In genomic region chr2:14634885-14635871, GRCh38 we compare ENCODE assay signal across 9 cellular contexts. TPM values are rescaled to one million over a fixed set of nuclear protein-coding genes. Genes with fewer than 3 reads are reported as not detected.
DNase-seq lines count a peak whose midpoint lies in the region; ATAC-seq, FAIRE-seq and TF ChIP-seq lines count a peak whose summit lies in the region.
"Had no signal": no experiment of that assay in that cellular context is flagged by ENCODE, and none has a peak within 500 bp of the region (broad histone marks: within the 10 kb centered on the region; RNA-seq: fewer than 3 reads in every experiment).

No MANE protein-coding gene starts in this region.

- CTCF ChIA-PET in activated CD4-positive, alpha-beta T cell treated with anti-CD3 and anti-CD28 coated beads for 36 hours (lab: Charles Lee), result interaction anchor here (0.7 kb wide), 1 partner anchor 779 kb away, joined by 3 read pairs; no protein-coding TSS in a partner anchor

- peak in 45 of 56 donors; percentile 16 to 58 (median 35) for TF ChIP-seq CTCF in dorsolateral prefrontal cortex (IDR thresholded peaks at IDR 0.05 in 54 of 56, conservative IDR thresholded peaks at IDR 0.05 in 2 of 56; ENCODE audit: low read depth in 1 of 56, partially characterized antibody in 56 of 56)
- no peak for TF ChIP-seq CTCF in liver (IDR thresholded peaks at IDR 0.05; ENCODE audit: low read depth, low read length, missing input control)

- FAIRE-seq in GM12891 (lab: Jason Lieb, UNC), result no peak

- H3K27me3 ChIP-seq in dorsolateral prefrontal cortex, result peaks cover 0 to 10% (median 0%) of the 10 kb centered on the region in 45 donors
- peaks cover 0 to 7% (median 3%) of the 10 kb centered on the region in 4 donors for H3K27me3 ChIP-seq in liver (ENCODE audit: control insufficient read depth in 4 of 4, insufficient read depth in 4 of 4, low read length in 3 of 4)

- TF ChIP-seq RAD21 in liver (IDR thresholded peaks at IDR 0.05), result peak; percentile 5 to 32

- ATAC-seq in activated CD4-positive, alpha-beta T cell treated with anti-CD3 and anti-CD28 coated beads for 36 hours, result no peak
- ATAC-seq in GM19397 (IDR thresholded peaks at IDR 0.05; ENCODE audit: unreplicated experiment), result no peak

- H3K27ac Mint-ChIP-seq in activated CD4-positive, alpha-beta T cell treated with anti-CD3 and anti-CD28 coated beads for 36 hours, result no peak overlapping the region
- H3K27ac Mint-ChIP-seq: CD4-positive, CD25-positive, alpha-beta regulatory T cell had no signal

- no peaks in the 10 kb centered on the region for H3K9me3 Mint-ChIP-seq in activated CD4-positive, alpha-beta T cell treated with anti-CD3 and anti-CD28 coated beads for 36 hours (ENCODE audit: low read depth)

- H3K27me3 Mint-ChIP-seq in activated CD4-positive, alpha-beta T cell treated with anti-CD3 and anti-CD28 coated beads for 36 hours, result peaks cover 39% of the 10 kb centered on the region

- intact Hi-C loops in activated CD4-positive, alpha-beta T cell treated with anti-CD3 and anti-CD28 coated beads for 36 hours (cut with DNase I, micrococcal nuclease), result no loop called here
- intact Hi-C loops in dorsolateral prefrontal cortex (cut with DNase I), result loop anchor here (5.0 to 10.0 kb wide), 6 partner anchors 208 to 1440 kb away; partner anchors contain the start of gene NBAS (in 1 of the 2)

- H3K4me3 ChIP-seq in dorsolateral prefrontal cortex, result peak overlapping the region; percentile 44 to 83 (median 68)
- peak overlapping the region; percentile 38 to 65 (median 64) for H3K4me3 ChIP-seq in liver (ENCODE audit: low read depth in 1 of 3, low read length in 3 of 3)

- H3K4me1 ChIP-seq in liver (ENCODE audit: control insufficient read depth in 4 of 4, insufficient read depth in 4 of 4, low read length in 3 of 4), result peaks cover 12 to 37% (median 30%) of the 10 kb centered on the region in 4 donors

- no peaks in the 10 kb centered on the region for H3K9me3 ChIP-seq in liver (ENCODE audit: control insufficient read depth in 4 of 4, low read length in 3 of 4)

- H3K27ac ChIP-seq in dorsolateral prefrontal cortex, result peak overlapping the region in 58 of 59 donors; percentile 6 to 92 (median 84)
- H3K27ac ChIP-seq in liver (ENCODE audit: low read depth in 1 of 2, low read length in 2 of 2), result peak overlapping the region; percentile 48 to 61
- peak overlapping the region; percentile 83 for H3K27ac ChIP-seq in temporal lobe (ENCODE audit: low read depth, low read length)

- WGBS in liver, result 3% methylated on average over 68 of the region's 68 CpGs

- H3K36me3 Mint-ChIP-seq in activated CD4-positive, alpha-beta T cell treated with anti-CD3 and anti-CD28 coated beads for 36 hours (ENCODE audit: low read depth), result no peaks in the 10 kb centered on the region
- H3K36me3 Mint-ChIP-seq: CD4-positive, CD25-positive, alpha-beta regulatory T cell had no signal

- POLR2A ChIA-PET in activated CD4-positive, alpha-beta T cell treated with anti-CD3 and anti-CD28 coated beads for 36 hours (lab: Charles Lee), result no interaction called here

- DNase-seq in activated CD4-positive, alpha-beta T cell treated with anti-CD3 and anti-CD28 coated beads for 36 hours, result peak; percentile 11
- no peak for DNase-seq in activated CD4-positive, alpha-beta T cell treated with anti-CD3 and anti-CD28 coated beads, Interleukin-2, amount 50 U/mL, for 1 hour
- DNase-seq in NCI-H526 (lab: John Stamatoyannopoulos, UW), result peak; percentile 78 to 87
- DNase-seq in dorsolateral prefrontal cortex, result peak; percentile 36 to 90 (median 76)
- no peak for DNase-seq in GM12891 (ENCODE audit: insufficient read length, low spot score)

- TF ChIP-seq POLR2A in GM12891 (IDR thresholded peaks at IDR 0.05; ENCODE audit: low read depth, low read length), result no peak

- H3K4me1 Mint-ChIP-seq in activated CD4-positive, alpha-beta T cell treated with anti-CD3 and anti-CD28 coated beads for 36 hours, result peaks cover 5% of the 10 kb centered on the region
- H3K4me1 Mint-ChIP-seq: CD4-positive, CD25-positive, alpha-beta regulatory T cell had no signal

- no peak overlapping the region for H3K9ac ChIP-seq in liver (ENCODE audit: low read depth in 1 of 2, low read length in 2 of 2)

- H3K36me3 ChIP-seq in liver (ENCODE audit: control insufficient read depth in 4 of 4, insufficient read depth in 3 of 4, low read depth in 1 of 4, low read length in 3 of 4), result no peaks in the 10 kb centered on the region

- H3K4me3 Mint-ChIP-seq in activated CD4-positive, alpha-beta T cell treated with anti-CD3 and anti-CD28 coated beads for 36 hours, result no peak overlapping the region
- H3K4me3 Mint-ChIP-seq: CD4-positive, CD25-positive, alpha-beta regulatory T cell had no signal

TF ChIP-seq in liver, 16 proteins besides CTCF, POLR2A, EP300 and RAD21:
- TF ChIP-seq YY1 (IDR thresholded peaks at IDR 0.05) (peak; percentile 79), EGR1 (IDR thresholded peaks at IDR 0.05; ENCODE audit: low read depth in 2 of 2) (peak in 1 of 2 donors; percentile 6), ATF3 (IDR thresholded peaks at IDR 0.05) (no peak)
- TF ChIP-seq, protein P1, sequence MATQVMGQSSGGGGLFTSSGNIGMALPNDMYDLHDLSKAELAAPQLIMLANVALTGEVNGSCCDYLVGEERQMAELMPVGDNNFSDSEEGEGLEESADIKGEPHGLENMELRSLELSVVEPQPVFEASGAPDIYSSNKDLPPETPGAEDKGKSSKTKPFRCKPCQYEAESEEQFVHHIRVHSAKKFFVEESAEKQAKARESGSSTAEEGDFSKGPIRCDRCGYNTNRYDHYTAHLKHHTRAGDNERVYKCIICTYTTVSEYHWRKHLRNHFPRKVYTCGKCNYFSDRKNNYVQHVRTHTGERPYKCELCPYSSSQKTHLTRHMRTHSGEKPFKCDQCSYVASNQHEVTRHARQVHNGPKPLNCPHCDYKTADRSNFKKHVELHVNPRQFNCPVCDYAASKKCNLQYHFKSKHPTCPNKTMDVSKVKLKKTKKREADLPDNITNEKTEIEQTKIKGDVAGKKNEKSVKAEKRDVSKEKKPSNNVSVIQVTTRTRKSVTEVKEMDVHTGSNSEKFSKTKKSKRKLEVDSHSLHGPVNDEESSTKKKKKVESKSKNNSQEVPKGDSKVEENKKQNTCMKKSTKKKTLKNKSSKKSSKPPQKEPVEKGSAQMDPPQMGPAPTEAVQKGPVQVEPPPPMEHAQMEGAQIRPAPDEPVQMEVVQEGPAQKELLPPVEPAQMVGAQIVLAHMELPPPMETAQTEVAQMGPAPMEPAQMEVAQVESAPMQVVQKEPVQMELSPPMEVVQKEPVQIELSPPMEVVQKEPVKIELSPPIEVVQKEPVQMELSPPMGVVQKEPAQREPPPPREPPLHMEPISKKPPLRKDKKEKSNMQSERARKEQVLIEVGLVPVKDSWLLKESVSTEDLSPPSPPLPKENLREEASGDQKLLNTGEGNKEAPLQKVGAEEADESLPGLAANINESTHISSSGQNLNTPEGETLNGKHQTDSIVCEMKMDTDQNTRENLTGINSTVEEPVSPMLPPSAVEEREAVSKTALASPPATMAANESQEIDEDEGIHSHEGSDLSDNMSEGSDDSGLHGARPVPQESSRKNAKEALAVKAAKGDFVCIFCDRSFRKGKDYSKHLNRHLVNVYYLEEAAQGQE (IDR thresholded peaks at IDR 0.05), result no peak

TF ChIP-seq in GM12891, 5 proteins besides CTCF, POLR2A, EP300 and RAD21:
- TF ChIP-seq TAF1 (IDR thresholded peaks at IDR 0.05; ENCODE audit: low read depth, low read length) (no peak), SPI1 (IDR thresholded peaks at IDR 0.05; ENCODE audit: low read depth, low read length) (no peak), POU2F2 (IDR thresholded peaks at IDR 0.05; ENCODE audit: low read depth, low read length) (no peak), POLR2AphosphoS5 (IDR thresholded peaks at IDR 0.05; ENCODE audit: low read depth, low read length) (no peak), PAX5 (IDR thresholded peaks at IDR 0.05; ENCODE audit: insufficient read depth, low read length, severe bottlenecking) (no peak)

RNA-seq across cellular contexts. Expression of gene LRATD1, which starts 2.7 kb away (rescaled TPM):
- not detected for total RNA-seq in activated CD4-positive, alpha-beta T cell treated with anti-CD3 and anti-CD28 coated beads for 36 hours
- total RNA-seq in dorsolateral prefrontal cortex (100 to 1,000 TPM in 6 of 120 experiments, 10 to 100 TPM in 114; 14.1 to 125 (median 61.5) TPM), liver (1 to 10 TPM; 2.6 to 3.4 TPM), temporal lobe (17.5 TPM)
- polyA plus RNA-seq in liver, result under 1 TPM; 0.08 to 0.99 TPM
- polyA plus RNA-seq in GM12891 (2012; ENCODE audit: low read depth, missing spikeins), result not detected
- total RNA-seq: CD4-positive, CD25-positive, alpha-beta regulatory T cell had no signal
- polyA plus RNA-seq: CD4-positive, CD25-positive, alpha-beta regulatory T cell had no signal

Comparison
In these comparisons a context has a peak if more than half of its experiments do, and no peak if none do; other contexts are left out.
1. DNase-seq: peak in activated CD4-positive, alpha-beta T cell treated with anti-CD3 and anti-CD28 coated beads for 36 hours (single experiment), NCI-H526 (2 of 2) and dorsolateral prefrontal cortex (10 of 10); none in activated CD4-positive, alpha-beta T cell treated with anti-CD3 and anti-CD28 coated beads, Interleukin-2, amount 50 U/mL, for 1 hour (single experiment) and GM12891 (single experiment).
2. intact Hi-C loops: an anchor here in dorsolateral prefrontal cortex (5.0 to 10.0 kb wide); none called in activated CD4-positive, alpha-beta T cell treated with anti-CD3 and anti-CD28 coated beads for 36 hours.
3. Peak in every context shown above with its lines, with median percentiles within 50 percentile points of each other: H3K27ac ChIP-seq.